25 cellular contexts compared by ENCODE assay signal in genomic region chr11:116644201-116644947, GRCh38.
"Had no signal": no experiment of that assay in that cellular context is flagged by ENCODE, and none has a peak within 500 bp of the region (broad histone marks: within the 10 kb centered on the region; RNA-seq: fewer than 3 reads in every experiment).

No MANE protein-coding gene starts in this region.

- DNase-seq: activated CD4-positive, alpha-beta T cell treated with anti-CD3 and anti-CD28 coated beads, Interleukin-2, amount 10 ng/mL, durations not matched to agents 7 days and 5 days; activated CD4-positive, CD25-positive, alpha-beta regulatory T cell treated with anti-CD3 and anti-CD28 coated beads, Interleukin-2, amount 50 U/mL, for 72 hours; activated CD8-positive, alpha-beta memory T cell treated with anti-CD3 and anti-CD28 coated beads, Interleukin-2, amount 50 U/mL, for 4 hours; activated effector memory CD4-positive, alpha-beta T cell treated with Interleukin-2 at 50 U/mL for 16 hours; activated naive CD4-positive, alpha-beta T cell treated with anti-CD3 and anti-CD28 coated beads, Interleukin-2, amount 10 ng/mL, durations not matched to agents 7 days and 5 days; activated T-cell treated with anti-CD3 and anti-CD28 coated beads, Interleukin-2, amount 50 U/mL, for 4 hours; amygdala; cerebellar nuclear complex; effector CD4-positive, alpha-beta T cell; foreskin fibroblast; heart right ventricle; left colon; lower lobe of right lung; naive B cell; ovary; psoas muscle; spleen; stimulated activated CD4-positive, alpha-beta T cell treated with anti-CD3 and anti-CD28 coated beads, Interleukin-4, amount 100 ng/mL, for 1 hour; stimulated activated naive CD4-positive, alpha-beta T cell had no signal

- H3K4me1 Mint-ChIP-seq: activated CD4-positive, alpha-beta T cell treated with anti-CD3 and anti-CD28 coated beads, Interleukin-2, amount 10 ng/mL, durations not matched to agents 7 days and 5 days; activated naive CD4-positive, alpha-beta T cell treated with anti-CD3 and anti-CD28 coated beads, Interleukin-2, amount 10 ng/mL, durations not matched to agents 7 days and 5 days had no signal

- H3K27me3 ChIP-seq: ovary, right atrium auricular region, upper lobe of left lung had no signal

- H3K4me1 ChIP-seq: heart right ventricle, lower lobe of right lung, psoas muscle, right atrium auricular region, spleen, upper lobe of left lung had no signal

- H3K4me3 Mint-ChIP-seq: activated CD4-positive, alpha-beta T cell treated with anti-CD3 and anti-CD28 coated beads, Interleukin-2, amount 10 ng/mL, durations not matched to agents 7 days and 5 days; activated naive CD4-positive, alpha-beta T cell treated with anti-CD3 and anti-CD28 coated beads, Interleukin-2, amount 10 ng/mL, durations not matched to agents 7 days and 5 days; activated T-cell treated with anti-CD3 and anti-CD28 coated beads, Interleukin-2, amount 50 U/mL, for 4 hours; dendritic cell treated with granulocyte-macrophage colony-stimulating factor and Interleukin-4, amounts not matched to agents 40 ng/mL and 50 ng/mL, for 4 days; neural crest cell had no signal

- H3K36me3 ChIP-seq: heart right ventricle, lower lobe of right lung, ovary, right atrium auricular region, spleen, thoracic aorta, upper lobe of left lung, WERI-Rb-1 had no signal

- H3K9me3 Mint-ChIP-seq: activated CD4-positive, alpha-beta T cell treated with anti-CD3 and anti-CD28 coated beads, Interleukin-2, amount 10 ng/mL, durations not matched to agents 7 days and 5 days; activated naive CD4-positive, alpha-beta T cell treated with anti-CD3 and anti-CD28 coated beads, Interleukin-2, amount 10 ng/mL, durations not matched to agents 7 days and 5 days; activated T-cell treated with anti-CD3 and anti-CD28 coated beads, Interleukin-2, amount 50 U/mL, for 4 hours; dendritic cell treated with granulocyte-macrophage colony-stimulating factor and Interleukin-4, amounts not matched to agents 40 ng/mL and 50 ng/mL, for 4 days; neural crest cell had no signal

- H3K9me3 ChIP-seq: lower lobe of right lung, ovary, psoas muscle, thoracic aorta, upper lobe of left lung had no signal

- H3K27me3 Mint-ChIP-seq: dendritic cell treated with granulocyte-macrophage colony-stimulating factor and Interleukin-4, amounts not matched to agents 40 ng/mL and 50 ng/mL, for 4 days had no signal

- H3K27ac ChIP-seq: heart right ventricle, lower lobe of right lung, ovary, psoas muscle, right atrium auricular region, spleen, thoracic aorta, upper lobe of left lung, WERI-Rb-1 had no signal

- ATAC-seq: activated T-cell treated with anti-CD3 and anti-CD28 coated beads, Interleukin-2, amount 50 U/mL, for 4 hours; heart right ventricle; left colon; lower lobe of right lung; psoas muscle had no signal

- H3K4me3 ChIP-seq: heart right ventricle, lower lobe of right lung, ovary, psoas muscle, right atrium auricular region, spleen, thoracic aorta, upper lobe of left lung had no signal

- H3K27ac Mint-ChIP-seq: activated CD4-positive, alpha-beta T cell treated with anti-CD3 and anti-CD28 coated beads, Interleukin-2, amount 10 ng/mL, durations not matched to agents 7 days and 5 days; activated naive CD4-positive, alpha-beta T cell treated with anti-CD3 and anti-CD28 coated beads, Interleukin-2, amount 10 ng/mL, durations not matched to agents 7 days and 5 days; dendritic cell treated with granulocyte-macrophage colony-stimulating factor and Interleukin-4, amounts not matched to agents 40 ng/mL and 50 ng/mL, for 4 days; naive B cell had no signal

- H3K36me3 Mint-ChIP-seq: activated naive CD4-positive, alpha-beta T cell treated with anti-CD3 and anti-CD28 coated beads, Interleukin-2, amount 10 ng/mL, durations not matched to agents 7 days and 5 days; naive B cell had no signal
